8 cellular contexts compared by ENCODE assay signal in genomic region chr4:83282049-83282535, GRCh38. TPM values are rescaled to one million over a fixed set of nuclear protein-coding genes. Genes with fewer than 3 reads are reported as not detected.
DNase-seq lines count a peak whose midpoint lies in the region; ATAC-seq, FAIRE-seq and TF ChIP-seq lines count a peak whose summit lies in the region.

No MANE protein-coding gene starts in this region.

- H3K27ac ChIP-seq in heart left ventricle (no peak overlapping the region), thoracic aorta (no peak overlapping the region)

- intact Hi-C loops in heart left ventricle (cut with DNase I) (loop anchor here in 1 of 10 donors (10.0 kb wide), 2 partner anchors 173 to 387 kb away; partner anchors contain the start of genes HELQ, MRPS18C and SEC31A), left cardiac atrium (cut with DNase I) (no loop called here), mucosa of descending colon (cut with DNase I, micrococcal nuclease) (loop anchor here (10.0 kb wide), 2 partner anchors 207 to 387 kb away; partner anchors contain the start of gene SEC31A (in 1 of the 2))

- TF ChIP-seq POLR2A in heart left ventricle (IDR thresholded peaks at IDR 0.05) = no peak

- H3K27me3 ChIP-seq in heart left ventricle (no peaks in the 10 kb centered on the region), thoracic aorta (replicated peaks; ENCODE audit: insufficient read depth) (no peaks in the 10 kb centered on the region)

- H3K36me3 ChIP-seq in heart left ventricle (peaks cover 0 to 15% (median 6%) of the 10 kb centered on the region in 9 donors), mucosa of descending colon (ENCODE audit: low read depth) (no peaks in the 10 kb centered on the region), thoracic aorta (no peaks in the 10 kb centered on the region)

- H3K4me3 ChIP-seq in heart left ventricle (no peak overlapping the region), mucosa of descending colon (no peak overlapping the region), thoracic aorta (no peak overlapping the region)

- peak; percentile 88 for FAIRE-seq in TTC549 (lab: Jason Lieb, UNC)

- DNase-seq in heart left ventricle (no peak), left cardiac atrium (no peak), NAMALWA (ENCODE audit: low spot score) (peak; percentile 91), cerebellar cortex (ENCODE audit: low spot score) (peak; percentile 72), mucosa of descending colon (peak in 1 of 3 donors; percentile 90), thoracic aorta (ENCODE audit: low spot score) (no peak)

- H3K4me1 ChIP-seq in heart left ventricle = peaks cover 0 to 43% (median 8%) of the 10 kb centered on the region in 12 donors
- H3K4me1 ChIP-seq in mucosa of descending colon (ENCODE audit: low read depth) = peaks cover 10% of the 10 kb centered on the region
- peaks cover 5 to 6% of the 10 kb centered on the region in 2 donors for H3K4me1 ChIP-seq in thoracic aorta (ENCODE audit: control insufficient read depth in 1 of 2, low read depth in 2 of 2)

- H3K9me3 ChIP-seq in heart left ventricle (no peaks in the 10 kb centered on the region), mucosa of descending colon (no peaks in the 10 kb centered on the region), thoracic aorta (no peaks in the 10 kb centered on the region)

- ATAC-seq in heart left ventricle (no peak), left cardiac atrium (no peak), mucosa of descending colon (no peak), thoracic aorta (ENCODE audit: insufficient number of reproducible peaks, low FRiP score, low read depth) (no peak), esophagus mucosa (no peak)

- WGBS in heart left ventricle, 4 donors = 37 to 44% (median 42%) methylated on average over 4 of the region's 4 CpGs

- peak; percentile 54 to 83 (median 63) for TF ChIP-seq CTCF in heart left ventricle (IDR thresholded peaks at IDR 0.05)
- TF ChIP-seq CTCF in mucosa of descending colon (IDR thresholded peaks at IDR 0.05) = peak; percentile 58
- peak; percentile 58 for TF ChIP-seq CTCF in thoracic aorta (IDR thresholded peaks at IDR 0.05)

RNA-seq across cellular contexts. Expression of gene COQ2, which starts 2.5 kb away (rescaled TPM):
- total RNA-seq in heart left ventricle (10 to 100 TPM; 18.0 to 26.3 (median 22.9) TPM), left cardiac atrium (10 to 100 TPM; 15.7 to 17.2 TPM), mucosa of descending colon (10 to 100 TPM; 12.5 to 21.6 (median 18.1) TPM), thoracic aorta (10 to 100 TPM in 1 of 2 donors, 1 to 10 TPM in 1; 3.4 to 10.5 TPM), esophagus mucosa (16.7 TPM)
- polyA plus RNA-seq in heart left ventricle = 10 to 100 TPM; 10.4 to 16.4 TPM

RNA-seq across cellular contexts. Expression of gene HPSE, which starts 52.6 kb away (rescaled TPM):
- total RNA-seq in heart left ventricle = 1 to 10 TPM in 2 of 9 donors, under 1 TPM in 7; 0.38 to 6.2 (median 0.75) TPM
- polyA plus RNA-seq in heart left ventricle = under 1 TPM; 0.15 to 0.37 TPM
- total RNA-seq in left cardiac atrium = 1 to 10 TPM; 2.3 to 3.9 TPM
- total RNA-seq in mucosa of descending colon = 10 to 100 TPM in 2 of 3 donors, 1 to 10 TPM in 1; 6.9 to 17.2 (median 14.0) TPM
- total RNA-seq in thoracic aorta = 1 to 10 TPM; 1.4 to 6.1 TPM
- total RNA-seq in esophagus mucosa = 15.4 TPM

Comparison
In these comparisons a context has a peak if more than half of its experiments do, and no peak if none do; other contexts are left out.
1. DNase-seq: peak in NAMALWA (single experiment) and cerebellar cortex (single experiment); none in heart left ventricle (0 of 5), left cardiac atrium (single experiment) and thoracic aorta (single experiment).
2. intact Hi-C loops: an anchor here in mucosa of descending colon (10.0 kb wide); none called in left cardiac atrium.
3. Peak in every context shown above with its lines, with median percentiles within 50 percentile points of each other: CTCF ChIP-seq.